In the genomic region with DNA sequence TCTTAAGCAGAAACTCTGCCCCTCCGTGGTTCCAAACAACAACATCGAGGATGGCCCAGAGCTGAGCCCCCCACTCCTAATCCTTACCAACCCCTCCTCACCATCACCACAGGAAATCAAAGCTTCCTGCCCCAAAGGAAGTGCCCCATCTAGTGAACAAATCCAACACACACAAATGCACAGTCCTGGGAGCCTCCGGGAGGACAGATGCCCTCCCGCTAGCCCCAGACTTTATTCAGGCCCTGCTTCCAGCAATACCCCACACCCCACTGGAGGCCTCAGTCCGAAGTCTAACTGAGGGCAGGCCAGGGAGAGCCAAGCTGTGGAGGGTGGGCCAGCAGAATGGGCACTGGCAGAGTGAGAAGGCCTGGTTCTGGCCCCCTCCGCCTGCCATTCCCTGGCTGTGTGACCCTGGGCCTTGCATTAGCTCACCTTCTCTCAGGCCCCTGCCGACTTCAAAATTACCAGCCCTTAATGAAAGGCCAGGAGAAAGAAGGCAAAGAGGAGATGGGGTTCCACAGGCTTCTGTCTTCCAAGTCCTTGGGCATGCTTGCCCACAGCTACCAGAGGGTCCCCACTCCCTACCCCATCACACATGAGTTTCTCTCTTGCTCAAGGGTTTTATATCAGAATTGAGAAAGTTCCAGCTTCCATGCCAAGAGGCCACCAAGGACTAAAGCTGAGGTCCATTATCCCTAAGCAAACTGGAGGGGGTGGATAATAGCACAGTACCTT, we compare ENCODE assay signal across 9 cellular contexts. TPM values are rescaled to one million over a fixed set of nuclear protein-coding genes. Genes with fewer than 3 reads are reported as not detected.
DNase-seq lines count a peak whose midpoint lies in the region; ATAC-seq and TF ChIP-seq lines count a peak whose summit lies in the region.
"Had no signal": no experiment of that assay in that cellular context is flagged by ENCODE, and none has a peak within 500 bp of the region (broad histone marks: within the 10 kb centered on the region; RNA-seq: fewer than 3 reads in every experiment).

No MANE protein-coding gene starts in this region.

- H3K4me1 Mint-ChIP-seq in activated CD4-positive, alpha-beta memory T cell treated with anti-CD3 and anti-CD28 coated beads, Interleukin-2, amount 10 ng/mL, durations not matched to agents 7 days and 5 days = peaks cover 63% of the 10 kb centered on the region
- peaks cover 77% of the 10 kb centered on the region for H3K4me1 Mint-ChIP-seq in stimulated activated memory B cell treated with anti-CD40 and anti-IgM and Interleukin-4, amounts not matched to agents 10 μg/mL and 1 μg/mL and 100 μg/mL, for 72 hours

- POLR2A ChIA-PET in HEK293 (lab: Yijun Ruan, JAX) = interaction anchor here (1.2 to 2.6 kb wide), 4 partner anchors 9 to 112 kb away, joined by 3 to 15 read pairs (median 6); partner anchors contain the start of gene RPAP3
- POLR2A ChIA-PET in activated CD4-positive, alpha-beta memory T cell treated with anti-CD3 and anti-CD28 coated beads, Interleukin-2, amount 10 ng/mL, durations not matched to agents 7 days and 5 days (lab: Charles Lee) = interaction anchor here (0.9 to 37.8 kb wide), 12 partner anchors 11 to 601 kb away, joined by 3 to 1018 read pairs (median 4); partner anchors contain the start of gene VDR

- H3K4me3 ChIP-seq in HEK293 (ENCODE audit: low read depth, low read length) (no peak overlapping the region), right atrium auricular region (peak overlapping the region; percentile 77 to 96)

- peaks cover 12% of the 10 kb centered on the region for H3K4me1 ChIP-seq in HEK293 (ENCODE audit: control insufficient read depth, insufficient read depth, low read length)
- peaks cover 0 to 90% of the 10 kb centered on the region in 2 donors for H3K4me1 ChIP-seq in right atrium auricular region

- peaks cover 60% of the 10 kb centered on the region for H3K36me3 Mint-ChIP-seq in activated CD4-positive, alpha-beta memory T cell treated with anti-CD3 and anti-CD28 coated beads, Interleukin-2, amount 10 ng/mL, durations not matched to agents 7 days and 5 days (ENCODE audit: low read depth)
- peaks cover 14% of the 10 kb centered on the region for H3K36me3 Mint-ChIP-seq in stimulated activated memory B cell treated with anti-CD40 and anti-IgM and Interleukin-4, amounts not matched to agents 10 μg/mL and 1 μg/mL and 100 μg/mL, for 72 hours

- H3K27me3 Mint-ChIP-seq in activated CD4-positive, alpha-beta memory T cell treated with anti-CD3 and anti-CD28 coated beads, Interleukin-2, amount 10 ng/mL, durations not matched to agents 7 days and 5 days = no peaks in the 10 kb centered on the region
- H3K27me3 Mint-ChIP-seq in stimulated activated memory B cell treated with anti-CD40 and anti-IgM and Interleukin-4, amounts not matched to agents 10 μg/mL and 1 μg/mL and 100 μg/mL, for 72 hours = no peaks in the 10 kb centered on the region

- peak overlapping the region; percentile 89 for H3K4me3 Mint-ChIP-seq in activated CD4-positive, alpha-beta memory T cell treated with anti-CD3 and anti-CD28 coated beads, Interleukin-2, amount 10 ng/mL, durations not matched to agents 7 days and 5 days
- peak overlapping the region; percentile 95 for H3K4me3 Mint-ChIP-seq in stimulated activated memory B cell treated with anti-CD40 and anti-IgM and Interleukin-4, amounts not matched to agents 10 μg/mL and 1 μg/mL and 100 μg/mL, for 72 hours

- H3K36me3 ChIP-seq in HEK293 (ENCODE audit: control insufficient read depth in 2 of 2, insufficient read depth in 1 of 2, low read length in 2 of 2) = peaks cover 0 to 7% of the 10 kb centered on the region in 2 experiments; a peak in 1 of 3 replicates
- H3K36me3 ChIP-seq in right atrium auricular region = no peaks in the 10 kb centered on the region

- H3K9me3 ChIP-seq in HEK293 (ENCODE audit: control insufficient read depth, insufficient read depth, low read depth, low read length) (no peaks in the 10 kb centered on the region), right atrium auricular region (no peaks in the 10 kb centered on the region)

- no peak for ATAC-seq in stimulated activated memory B cell treated with anti-CD40 and anti-IgM and Interleukin-4, amounts not matched to agents 10 μg/mL and 1 μg/mL and 100 μg/mL, for 72 hours

- H3K27ac ChIP-seq in HEK293 (ENCODE audit: extremely low read depth, low read depth, low read length) = peak overlapping the region; percentile 1; the same call in 1 of the 2 replicates
- H3K27ac ChIP-seq in right atrium auricular region = peak overlapping the region; percentile 95 to 99

- CTCF ChIA-PET in HEK293 (lab: Yijun Ruan, JAX) = interaction anchor here (0.7 to 7.3 kb wide), 10 partner anchors 9 to 102 kb away, joined by 3 to 91 read pairs (median 4); no protein-coding TSS in a partner anchor
- CTCF ChIA-PET in activated CD4-positive, alpha-beta memory T cell treated with anti-CD3 and anti-CD28 coated beads, Interleukin-2, amount 10 ng/mL, durations not matched to agents 7 days and 5 days (lab: Charles Lee) = interaction anchor here (0.5 to 7.1 kb wide), 11 partner anchors 10 to 75 kb away, joined by 3 to 119 read pairs (median 6); no protein-coding TSS in a partner anchor

- peak overlapping the region; percentile 93 for H3K27ac Mint-ChIP-seq in activated CD4-positive, alpha-beta memory T cell treated with anti-CD3 and anti-CD28 coated beads, Interleukin-2, amount 10 ng/mL, durations not matched to agents 7 days and 5 days
- peak overlapping the region; percentile 91 for H3K27ac Mint-ChIP-seq in stimulated activated memory B cell treated with anti-CD40 and anti-IgM and Interleukin-4, amounts not matched to agents 10 μg/mL and 1 μg/mL and 100 μg/mL, for 72 hours

- no peak for DNase-seq in activated CD4-positive, alpha-beta memory T cell treated with anti-CD3 and anti-CD28 coated beads, Interleukin-2, amount 10 ng/mL, durations not matched to agents 7 days and 5 days
- DNase-seq in right atrium auricular region (ENCODE audit: low spot score) = no peak
- DNase-seq in activated effector memory CD4-positive, alpha-beta T cell treated with Interleukin-2 at 50 U/mL for 16 hours = no peak
- no peak for DNase-seq in COLO829 (ENCODE audit: low spot score)
- DNase-seq in NCI-H2029 treated with DMSO at 0.1 percent for 48 hours (lab: John Stamatoyannopoulos, UW) = no peak
- no peak for DNase-seq in cerebellar cortex (ENCODE audit: low spot score)
- DNase-seq: NCI-H1105 had no signal

- H3K9me3 Mint-ChIP-seq in activated CD4-positive, alpha-beta memory T cell treated with anti-CD3 and anti-CD28 coated beads, Interleukin-2, amount 10 ng/mL, durations not matched to agents 7 days and 5 days = no peaks in the 10 kb centered on the region
- no peaks in the 10 kb centered on the region for H3K9me3 Mint-ChIP-seq in stimulated activated memory B cell treated with anti-CD40 and anti-IgM and Interleukin-4, amounts not matched to agents 10 μg/mL and 1 μg/mL and 100 μg/mL, for 72 hours

- peak; percentile 71 for TF ChIP-seq CTCF in HEK293 (tag by site-specific recombination; IDR thresholded peaks at IDR 0.05)
- peak in 1 of 2 donors; percentile 54 for TF ChIP-seq CTCF in right atrium auricular region (IDR thresholded peaks at IDR 0.05)

- no peaks in the 10 kb centered on the region for H3K27me3 ChIP-seq in right atrium auricular region

TF ChIP-seq in HEK293, 187 proteins besides CTCF, POLR2A, EP300 and RAD21 (continues in another document):
- TF ChIP-seq, protein P1, sequence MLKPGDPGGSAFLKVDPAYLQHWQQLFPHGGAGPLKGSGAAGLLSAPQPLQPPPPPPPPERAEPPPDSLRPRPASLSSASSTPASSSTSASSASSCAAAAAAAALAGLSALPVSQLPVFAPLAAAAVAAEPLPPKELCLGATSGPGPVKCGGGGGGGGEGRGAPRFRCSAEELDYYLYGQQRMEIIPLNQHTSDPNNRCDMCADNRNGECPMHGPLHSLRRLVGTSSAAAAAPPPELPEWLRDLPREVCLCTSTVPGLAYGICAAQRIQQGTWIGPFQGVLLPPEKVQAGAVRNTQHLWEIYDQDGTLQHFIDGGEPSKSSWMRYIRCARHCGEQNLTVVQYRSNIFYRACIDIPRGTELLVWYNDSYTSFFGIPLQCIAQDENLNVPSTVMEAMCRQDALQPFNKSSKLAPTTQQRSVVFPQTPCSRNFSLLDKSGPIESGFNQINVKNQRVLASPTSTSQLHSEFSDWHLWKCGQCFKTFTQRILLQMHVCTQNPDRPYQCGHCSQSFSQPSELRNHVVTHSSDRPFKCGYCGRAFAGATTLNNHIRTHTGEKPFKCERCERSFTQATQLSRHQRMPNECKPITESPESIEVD (tag by site-specific recombination; IDR thresholded peaks at IDR 0.05) = no peak
- TF ChIP-seq ZXDB (tag by site-specific recombination; IDR thresholded peaks at IDR 0.05) (no peak), ZNF785 (tag by site-specific recombination; IDR thresholded peaks at IDR 0.05) (no peak), BCL11B (tag by site-specific recombination; IDR thresholded peaks at IDR 0.05; ENCODE audit: low read depth) (no peak), ZNF544 (tag by site-specific recombination; IDR thresholded peaks at IDR 0.05) (no peak), SP3 (tag by site-specific recombination; IDR thresholded peaks at IDR 0.05) (no peak), ZNF302 (tag by site-specific recombination; IDR thresholded peaks at IDR 0.05; ENCODE audit: low read depth) (no peak), ZBTB8A (tag by site-specific recombination; IDR thresholded peaks at IDR 0.05) (no peak)
- TF ChIP-seq, protein P2, sequence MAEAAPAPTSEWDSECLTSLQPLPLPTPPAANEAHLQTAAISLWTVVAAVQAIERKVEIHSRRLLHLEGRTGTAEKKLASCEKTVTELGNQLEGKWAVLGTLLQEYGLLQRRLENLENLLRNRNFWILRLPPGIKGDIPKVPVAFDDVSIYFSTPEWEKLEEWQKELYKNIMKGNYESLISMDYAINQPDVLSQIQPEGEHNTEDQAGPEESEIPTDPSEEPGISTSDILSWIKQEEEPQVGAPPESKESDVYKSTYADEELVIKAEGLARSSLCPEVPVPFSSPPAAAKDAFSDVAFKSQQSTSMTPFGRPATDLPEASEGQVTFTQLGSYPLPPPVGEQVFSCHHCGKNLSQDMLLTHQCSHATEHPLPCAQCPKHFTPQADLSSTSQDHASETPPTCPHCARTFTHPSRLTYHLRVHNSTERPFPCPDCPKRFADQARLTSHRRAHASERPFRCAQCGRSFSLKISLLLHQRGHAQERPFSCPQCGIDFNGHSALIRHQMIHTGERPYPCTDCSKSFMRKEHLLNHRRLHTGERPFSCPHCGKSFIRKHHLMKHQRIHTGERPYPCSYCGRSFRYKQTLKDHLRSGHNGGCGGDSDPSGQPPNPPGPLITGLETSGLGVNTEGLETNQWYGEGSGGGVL (tag by site-specific recombination; IDR thresholded peaks at IDR 0.05) = no peak

RNA-seq across cellular contexts. Expression of gene HDAC7, which starts 2.3 kb away (rescaled TPM):
- total RNA-seq in activated CD4-positive, alpha-beta memory T cell treated with anti-CD3 and anti-CD28 coated beads, Interleukin-2, amount 10 ng/mL, durations not matched to agents 7 days and 5 days = 100 to 1,000 TPM; 315 to 328 TPM
- 10 to 100 TPM; 33.4 to 60.2 TPM for total RNA-seq in right atrium auricular region

RNA-seq across cellular contexts. Expression of gene SLC48A1, which starts 44.4 kb away (rescaled TPM):
- total RNA-seq in activated CD4-positive, alpha-beta memory T cell treated with anti-CD3 and anti-CD28 coated beads, Interleukin-2, amount 10 ng/mL, durations not matched to agents 7 days and 5 days = 10 to 100 TPM; 19.4 to 22.6 TPM
- 10 to 100 TPM; 48.9 to 52.0 TPM for total RNA-seq in right atrium auricular region

RNA-seq across cellular contexts. Expression of gene RAPGEF3, which starts 58.8 kb away (rescaled TPM):
- total RNA-seq in activated CD4-positive, alpha-beta memory T cell treated with anti-CD3 and anti-CD28 coated beads, Interleukin-2, amount 10 ng/mL, durations not matched to agents 7 days and 5 days = 1 to 10 TPM; 1.4 to 1.6 TPM
- total RNA-seq in right atrium auricular region = 10 to 100 TPM; 19.8 to 26.8 TPM

Comparison
In these comparisons a context has a peak if more than half of its experiments do, and no peak if none do; other contexts are left out.
1. RNA of gene HDAC7, which starts 2.3 kb away (total RNA-seq): 315 to 328 TPM in activated CD4-positive, alpha-beta memory T cell treated with anti-CD3 and anti-CD28 coated beads, Interleukin-2, amount 10 ng/mL, durations not matched to agents 7 days and 5 days; 33.4 to 60.2 TPM in right atrium auricular region; every median in the first group is over 4 times any median in the second.
2. RNA of gene RAPGEF3, which starts 58.8 kb away (total RNA-seq): 19.8 to 26.8 TPM in right atrium auricular region; 1.4 to 1.6 TPM in activated CD4-positive, alpha-beta memory T cell treated with anti-CD3 and anti-CD28 coated beads, Interleukin-2, amount 10 ng/mL, durations not matched to agents 7 days and 5 days; every median in the first group is over 4 times any median in the second.